ENCODE assay signal across 8 cellular contexts in genomic region chrX:40174594-40175415, GRCh38.
DNase-seq lines count a peak whose midpoint lies in the region; ATAC-seq and TF ChIP-seq lines count a peak whose summit lies in the region.

No MANE protein-coding gene starts in this region.

- DNase-seq in NCI-H2196 (lab: John Stamatoyannopoulos, UW; ENCODE audit: unreplicated experiment) (peak; percentile 62), NCI-H2196 treated with DMSO at 0.1 percent for 48 hours (lab: John Stamatoyannopoulos, UW; ENCODE audit: unreplicated experiment) (no peak), M059J (ENCODE audit: low read depth) (peak; percentile 64), epithelial cell of prostate (ENCODE audit: low read depth, low spot score) (no peak), myocyte (ENCODE audit: low read depth) (peak; percentile 46), upper lobe of right lung (peak; percentile 76)
- DNase-seq in activated CD4-positive, CD25-positive, alpha-beta regulatory T cell treated with anti-CD3 and anti-CD28 coated beads, Interleukin-2, amount 50 U/mL, for 72 hours = peak; percentile 46

- peak; percentile 12 for ATAC-seq in upper lobe of right lung
- ATAC-seq in HG03095 (IDR thresholded peaks at IDR 0.05; ENCODE audit: unreplicated experiment) = no peak

- TF ChIP-seq CTCF in upper lobe of right lung (IDR thresholded peaks at IDR 0.05) = no peak

- peak overlapping the region; percentile 56 for H3K27ac ChIP-seq in epithelial cell of prostate
- peak overlapping the region; percentile 97 for H3K27ac ChIP-seq in upper lobe of right lung

- no peaks in the 10 kb centered on the region for H3K27me3 ChIP-seq in upper lobe of right lung

- H3K36me3 ChIP-seq in upper lobe of right lung = no peaks in the 10 kb centered on the region

- intact Hi-C loops in upper lobe of right lung (cut with DNase I) = no loop called here

- H3K4me1 ChIP-seq in upper lobe of right lung = peaks cover 20% of the 10 kb centered on the region

- no peaks in the 10 kb centered on the region for H3K9me3 ChIP-seq in upper lobe of right lung

- peak overlapping the region; percentile 64 for H3K4me3 ChIP-seq in upper lobe of right lung

Comparison
In these comparisons a context has a peak if more than half of its experiments do, and no peak if none do; other contexts are left out.
1. DNase-seq: peak in NCI-H2196 (single experiment), M059J (single experiment), activated CD4-positive, CD25-positive, alpha-beta regulatory T cell treated with anti-CD3 and anti-CD28 coated beads, Interleukin-2, amount 50 U/mL, for 72 hours (single experiment), myocyte (single experiment) and upper lobe of right lung (single experiment); none in NCI-H2196 treated with DMSO at 0.1 percent for 48 hours (single experiment) and epithelial cell of prostate (single experiment).